Comparison of ENCODE assay signal across 19 cellular contexts in genomic region chr7:93828260-93828659, GRCh38.
DNase-seq lines count a peak whose midpoint lies in the region; ATAC-seq and TF ChIP-seq lines count a peak whose summit lies in the region.
"Had no signal": no experiment of that assay in that cellular context is flagged by ENCODE, and none has a peak within 500 bp of the region (broad histone marks: within the 10 kb centered on the region; RNA-seq: fewer than 3 reads in every experiment).

No MANE protein-coding gene starts in this region.

- H2AK5ac ChIP-seq in mesendoderm (ENCODE audit: low read length) = no peak overlapping the region

- TF ChIP-seq CTCF in fibroblast of villous mesenchyme (IDR thresholded peaks at IDR 0.05; ENCODE audit: insufficient read depth, low read depth, low read length) = no peak
- TF ChIP-seq CTCF in right lobe of liver (IDR thresholded peaks at IDR 0.05) = no peak

- H3K79me2 ChIP-seq in mesendoderm (ENCODE audit: control insufficient read depth, insufficient read depth, low read length) = no peaks in the 10 kb centered on the region

- intact Hi-C loops in right lobe of liver (cut with DNase I) = no loop called here

- H3K79me1 ChIP-seq in mesendoderm (ENCODE audit: low read length) = no peaks in the 10 kb centered on the region

- H3K4me1 ChIP-seq in mesendoderm (ENCODE audit: control insufficient read depth, low read depth, low read length) (no peaks in the 10 kb centered on the region), right lobe of liver (no peaks in the 10 kb centered on the region)
- H3K4me1 ChIP-seq: ascending aorta, upper lobe of right lung had no signal

- no peak overlapping the region for H3K27ac ChIP-seq in mesendoderm (ENCODE audit: low read depth, low read length)
- H3K27ac ChIP-seq in right lobe of liver = no peak overlapping the region
- H3K27ac ChIP-seq: ascending aorta, neutrophil, upper lobe of right lung had no signal

- no peak overlapping the region for H3K4me3 ChIP-seq in fibroblast of villous mesenchyme (ENCODE audit: low read depth, low read length)
- H3K4me3 ChIP-seq in mesendoderm (ENCODE audit: low read length) = no peak overlapping the region
- no peak overlapping the region for H3K4me3 ChIP-seq in right lobe of liver
- H3K4me3 ChIP-seq: ascending aorta, upper lobe of right lung had no signal

- no peaks in the 10 kb centered on the region for H3K9me3 ChIP-seq in right lobe of liver
- H3K9me3 ChIP-seq: ascending aorta, neutrophil, upper lobe of right lung had no signal

- DNase-seq in fibroblast of villous mesenchyme (ENCODE audit: low read depth) = peak; percentile 28
- no peak for DNase-seq in mesendoderm
- DNase-seq in T1000 (lab: John Stamatoyannopoulos, UW) = no peak
- no peak for DNase-seq in right lobe of liver
- DNase-seq: activated CD8-positive, alpha-beta memory T cell treated with anti-CD3 and anti-CD28 coated beads, Interleukin-2, amount 10 ng/mL, durations not matched to agents 7 days and 5 days; activated effector memory CD4-positive, alpha-beta T cell treated with anti-CD3 and anti-CD28 coated beads, Interleukin-2, amount 50 U/mL, for 16 hours; GF-D8; GOT3; NCI-H1436 treated with DMSO at 0.1 percent for 48 hours; NCI-H446 treated with DMSO at 0.1 percent for 48 hours; SHP77 treated with DMSO at 0.1 percent for 48 hours; stimulated activated naive CD8-positive, alpha-beta T cell treated with anti-CD3 and anti-CD28 coated beads, Interleukin-15, amount 100 ng/mL, for 72 hours; upper lobe of right lung had no signal

- no peak overlapping the region for H3K56ac ChIP-seq in mesendoderm (ENCODE audit: low read length)

- H3K36me3 ChIP-seq in mesendoderm (ENCODE audit: control insufficient read depth, insufficient read depth, low read length) (no peaks in the 10 kb centered on the region), right lobe of liver (no peaks in the 10 kb centered on the region)
- H3K36me3 ChIP-seq: ascending aorta, neutrophil, upper lobe of right lung had no signal

- WGBS in mesendoderm (ENCODE audit: extremely low coverage, insufficient coverage, low lambda C conversion rate) = no CpG with 5 or more reads among the region's 5 CpGs
- 53% methylated on average over 5 of the region's 5 CpGs for WGBS in right lobe of liver (ENCODE audit: insufficient coverage, low coverage, low lambda C conversion rate, missing lambda C conversion rate)

- H4K5ac ChIP-seq in mesendoderm (ENCODE audit: low read length) = no peak overlapping the region

- no peak overlapping the region for H4K8ac ChIP-seq in mesendoderm (ENCODE audit: low read depth, low read length)

- H2BK5ac ChIP-seq in mesendoderm (ENCODE audit: low read length) = no peak overlapping the region

- ATAC-seq in GM18868 (IDR thresholded peaks at IDR 0.05; ENCODE audit: unreplicated experiment) = peak; percentile 92
- ATAC-seq in GM21576 (IDR thresholded peaks at IDR 0.05; ENCODE audit: unreplicated experiment) = peak; percentile 77
- ATAC-seq in HG03159 (IDR thresholded peaks at IDR 0.05; ENCODE audit: unreplicated experiment) = peak; percentile 80
- no peak for ATAC-seq in GM19452 (IDR thresholded peaks at IDR 0.05; ENCODE audit: unreplicated experiment)
- ATAC-seq in right lobe of liver = no peak
- ATAC-seq: activated CD8-positive, alpha-beta memory T cell treated with anti-CD3 and anti-CD28 coated beads, Interleukin-2, amount 10 ng/mL, durations not matched to agents 7 days and 5 days; stimulated activated naive CD8-positive, alpha-beta T cell treated with anti-CD3 and anti-CD28 coated beads, Interleukin-15, amount 100 ng/mL, for 72 hours; upper lobe of right lung had no signal

- no peak for TF ChIP-seq POLR2A in right lobe of liver (IDR thresholded peaks at IDR 0.05)

- H3K4ac ChIP-seq in mesendoderm (ENCODE audit: low read depth, low read length) = no peak overlapping the region

- H2BK15ac ChIP-seq in mesendoderm (replicated peaks; ENCODE audit: low read depth) = no peak overlapping the region

- no peak overlapping the region for H3K23ac ChIP-seq in mesendoderm (ENCODE audit: low read length)

- no peak overlapping the region for H3K4me2 ChIP-seq in mesendoderm (ENCODE audit: low read length)

- H3K9ac ChIP-seq in mesendoderm (ENCODE audit: low read length) = no peak overlapping the region

- no peak overlapping the region for H3K18ac ChIP-seq in mesendoderm (ENCODE audit: low read length)

- H2BK120ac ChIP-seq in mesendoderm (ENCODE audit: low read depth, low read length) = no peak overlapping the region

- no peaks in the 10 kb centered on the region for H3K27me3 ChIP-seq in mesendoderm (ENCODE audit: insufficient read depth, low read length, poor library complexity)
- H3K27me3 ChIP-seq in right lobe of liver = no peaks in the 10 kb centered on the region
- H3K27me3 ChIP-seq: ascending aorta, neutrophil, upper lobe of right lung had no signal

Comparison
In these comparisons a context has a peak if more than half of its experiments do, and no peak if none do; other contexts are left out.
1. ATAC-seq: peak in GM18868 (single experiment), GM21576 (single experiment) and HG03159 (single experiment); none in GM19452 (single experiment) and right lobe of liver (0 of 4).